8 cellular contexts compared by ENCODE assay signal in genomic region chr10:44864042-44864436, GRCh38. TPM values are rescaled to one million over a fixed set of nuclear protein-coding genes. Genes with fewer than 3 reads are reported as not detected.
A peak's percentile ranks its signal among the peaks of the same experiment; 100 is the strongest.
DNase-seq lines count a peak whose midpoint lies in the region; ATAC-seq and TF ChIP-seq lines count a peak whose summit lies in the region.

No MANE protein-coding gene starts in this region.

- WGBS in mammary epithelial cell (ENCODE audit: low coverage, missing lambda C conversion rate) = 6% methylated on average over 17 of the region's 17 CpGs
- WGBS in mesenchymal stem cell = 46% methylated on average over 17 of the region's 17 CpGs

- POLR2A ChIA-PET in CD4-positive, alpha-beta T cell (lab: Charles Lee) = no interaction called here

- dilution Hi-C loops in mammary epithelial cell (cut with HindIII; ENCODE audit: low sequenced_read_pairs) = loop anchor here (25.0 kb wide), 1 partner anchor 1177 kb away; no protein-coding TSS in a partner anchor

- H4K91ac ChIP-seq in mesenchymal stem cell (ENCODE audit: low read length) = peak overlapping the region; percentile 89

- H4K20me1 ChIP-seq in KMS-11 (ENCODE audit: insufficient read depth) (no peaks in the 10 kb centered on the region), mammary epithelial cell (ENCODE audit: insufficient read depth, low read length) (no peaks in the 10 kb centered on the region)

- H3K4me3 Mint-ChIP-seq in CD4-positive, alpha-beta T cell = peak overlapping the region; percentile 87

- no peaks in the 10 kb centered on the region for H3K9me3 ChIP-seq in CD4-positive, alpha-beta T cell (ENCODE audit: control insufficient read depth, low read length)
- peaks cover 2% of the 10 kb centered on the region for H3K9me3 ChIP-seq in mammary epithelial cell (replicated peaks; ENCODE audit: insufficient read depth, low read length)
- H3K9me3 ChIP-seq in mesenchymal stem cell (ENCODE audit: control insufficient read depth, low read length) = no peaks in the 10 kb centered on the region
- H3K9me3 ChIP-seq in upper lobe of right lung = no peaks in the 10 kb centered on the region

- H3K4me1 ChIP-seq in KMS-11 (ENCODE audit: low read depth, poor library complexity, severe bottlenecking) = peaks cover 19% of the 10 kb centered on the region
- H3K4me1 ChIP-seq in mammary epithelial cell (ENCODE audit: insufficient read depth, low read length) = peaks cover 15% of the 10 kb centered on the region
- H3K4me1 ChIP-seq in mesenchymal stem cell (ENCODE audit: control insufficient read depth, insufficient read depth, low read depth, low read length) = peaks cover 19% of the 10 kb centered on the region
- H3K4me1 ChIP-seq in upper lobe of right lung = peaks cover 7% of the 10 kb centered on the region

- H3K4me3 ChIP-seq in KMS-11 (IDR thresholded peaks at IDR 0.05; ENCODE audit: insufficient read depth, low read depth, low read length) (no peak overlapping the region), mammary epithelial cell (replicated peaks in 1 of 3; ENCODE audit: insufficient read depth in 1 of 3, low read depth in 2 of 3, low read length in 3 of 3) (peak overlapping the region; percentile 24 to 62 (median 58)), mesenchymal stem cell (ENCODE audit: insufficient read depth in 1 of 2, low read depth in 1 of 2, low read length in 2 of 2) (peak overlapping the region in 1 of 2 experiments; percentile 79), upper lobe of right lung (peak overlapping the region; percentile 51)

- H3K4me2 ChIP-seq in KMS-11 = peak overlapping the region; percentile 68
- H3K4me2 ChIP-seq in mammary epithelial cell (ENCODE audit: insufficient read depth, low read depth, low read length) = peak overlapping the region; percentile 90
- H3K4me2 ChIP-seq in mesenchymal stem cell (ENCODE audit: low read length, poor library complexity, severe bottlenecking) = peak overlapping the region; percentile 82

- no peak overlapping the region for H2BK15ac ChIP-seq in mesenchymal stem cell (ENCODE audit: low read depth, poor library complexity, severe bottlenecking)

- intact Hi-C loops in CD4-positive, alpha-beta T cell (cut with DNase I, micrococcal nuclease) = loop anchor here (1.0 to 5.0 kb wide), 4 partner anchors 108 to 1193 kb away; no protein-coding TSS in a partner anchor
- intact Hi-C loops in mammary epithelial cell (cut with micrococcal nuclease) (loop anchor here (2.0 kb wide), 2 partner anchors 477 to 1175 kb away; no protein-coding TSS in a partner anchor), upper lobe of right lung (cut with DNase I) (no loop called here)

- H3K27me3 ChIP-seq in CD4-positive, alpha-beta T cell (ENCODE audit: control insufficient read depth, insufficient read depth, low read length) = peaks cover 26% of the 10 kb centered on the region
- no peaks in the 10 kb centered on the region for H3K27me3 ChIP-seq in KMS-11 (ENCODE audit: insufficient read depth, low read depth)
- H3K27me3 ChIP-seq in mammary epithelial cell (ENCODE audit: insufficient read depth, low read length) = no peaks in the 10 kb centered on the region
- peaks cover 0 to 6% of the 10 kb centered on the region in 2 experiments for H3K27me3 ChIP-seq in mesenchymal stem cell (ENCODE audit: control insufficient read depth in 1 of 2, insufficient read depth in 1 of 2, low read length in 2 of 2)
- H3K27me3 ChIP-seq in upper lobe of right lung = no peaks in the 10 kb centered on the region

- no peaks in the 10 kb centered on the region for H3K36me3 ChIP-seq in KMS-11 (ENCODE audit: insufficient read depth)
- H3K36me3 ChIP-seq in mammary epithelial cell (ENCODE audit: insufficient read depth, low read length) = no peaks in the 10 kb centered on the region
- H3K36me3 ChIP-seq in mesenchymal stem cell (ENCODE audit: control insufficient read depth in 1 of 2, insufficient read depth in 2 of 2, low read depth in 1 of 2, low read length in 2 of 2) = no peaks in the 10 kb centered on the region
- no peaks in the 10 kb centered on the region for H3K36me3 ChIP-seq in upper lobe of right lung

- peak overlapping the region; percentile 20 to 47 for H2BK12ac ChIP-seq in mesenchymal stem cell (ENCODE audit: low read length in 2 of 2)

- no peak for TF ChIP-seq CTCF in CD4-positive, alpha-beta T cell (IDR thresholded peaks at IDR 0.05)
- TF ChIP-seq CTCF in KMS-11 (conservative IDR thresholded peaks at IDR 0.05; ENCODE audit: low read depth, low read length) = no peak
- no peak for TF ChIP-seq CTCF in mammary epithelial cell (conservative IDR thresholded peaks at IDR 0.05 in 1 of 2, IDR thresholded peaks at IDR 0.05 in 1 of 2; ENCODE audit: extremely low read depth in 1 of 2, insufficient read depth in 1 of 2, low read depth in 1 of 2, low read length in 2 of 2)
- no peak for TF ChIP-seq CTCF in upper lobe of right lung (IDR thresholded peaks at IDR 0.05)

- peak overlapping the region; percentile 70 for H3K9ac ChIP-seq in KMS-11
- H3K9ac ChIP-seq in mammary epithelial cell (ENCODE audit: insufficient read depth, low read length) = no peak overlapping the region
- peak overlapping the region; percentile 92 for H3K9ac ChIP-seq in mesenchymal stem cell (ENCODE audit: low read length)

- in situ Hi-C loops in mammary epithelial cell (cut with MboI; ENCODE audit: low sequenced_read_pairs in 2 of 2) = loop anchor here (10.0 kb wide), 1 partner anchor 1189 kb away; no protein-coding TSS in a partner anchor

- no peak overlapping the region for H2BK120ac ChIP-seq in mesenchymal stem cell (ENCODE audit: low read depth, low read length)

- no peaks in the 10 kb centered on the region for H3K79me2 ChIP-seq in KMS-11 (ENCODE audit: insufficient read depth, low read depth)
- H3K79me2 ChIP-seq in mammary epithelial cell (ENCODE audit: insufficient read depth, low read length) = no peaks in the 10 kb centered on the region

- H3K27ac ChIP-seq in CD4-positive, alpha-beta T cell (ENCODE audit: low read depth, low read length) = no peak overlapping the region
- peak overlapping the region; percentile 88 for H3K27ac ChIP-seq in KMS-11
- no peak overlapping the region for H3K27ac ChIP-seq in mammary epithelial cell (ENCODE audit: insufficient read depth, low read depth, low read length)
- no peak overlapping the region for H3K27ac ChIP-seq in mesenchymal stem cell (ENCODE audit: low read length, poor library complexity, severe bottlenecking)
- no peak overlapping the region for H3K27ac ChIP-seq in upper lobe of right lung

- H3K18ac ChIP-seq in mesenchymal stem cell (ENCODE audit: low read depth in 1 of 2, low read length in 2 of 2) = peak overlapping the region; percentile 88 to 94

- peaks cover 63% of the 10 kb centered on the region for H3K27me3 Mint-ChIP-seq in CD4-positive, alpha-beta T cell

- H3K4ac ChIP-seq in mesenchymal stem cell (ENCODE audit: low read depth in 1 of 2, low read length in 2 of 2) = peak overlapping the region; percentile 80 to 89

- no peak overlapping the region for H3K23ac ChIP-seq in mesenchymal stem cell (ENCODE audit: low read length in 2 of 2)

- H4K8ac ChIP-seq in mesenchymal stem cell (ENCODE audit: low read length) = peak overlapping the region; percentile 67

- H2BK5ac ChIP-seq in mesenchymal stem cell (ENCODE audit: low read depth, low read length, poor library complexity, severe bottlenecking) = no peak overlapping the region

- H3K14ac ChIP-seq in mesenchymal stem cell (ENCODE audit: low read length in 2 of 2) = peak overlapping the region in 1 of 2 experiments; percentile 5

- no peaks in the 10 kb centered on the region for H3K36me3 Mint-ChIP-seq in CD4-positive, alpha-beta T cell (ENCODE audit: low read depth)

- CTCF ChIA-PET in CD4-positive, alpha-beta T cell (lab: Charles Lee) = no interaction called here
- CTCF ChIA-PET in mammary epithelial cell (lab: Charles Lee; ENCODE audit: low non-redundant PET) = no interaction called here

- BruUV-seq in mammary epithelial cell (replicated peaks; lab: Mats Ljungman, UMichigan) = no TSS peak

- ATAC-seq in CD4-positive, alpha-beta T cell (ENCODE audit: poor library complexity) = peak; percentile 14
- ATAC-seq in upper lobe of right lung (peak; percentile 66), HG03196 (IDR thresholded peaks at IDR 0.05; ENCODE audit: unreplicated experiment) (no peak), HG02571 (IDR thresholded peaks at IDR 0.05; ENCODE audit: unreplicated experiment) (no peak)

- H2AFZ ChIP-seq in KMS-11 (ENCODE audit: low read depth) (peak overlapping the region; percentile 94), mammary epithelial cell (ENCODE audit: low read depth, low read length) (peak overlapping the region; percentile 97), mesenchymal stem cell (ENCODE audit: low read depth, low read length) (no peak overlapping the region)

- no peaks in the 10 kb centered on the region for H3K9me3 Mint-ChIP-seq in CD4-positive, alpha-beta T cell

- peak overlapping the region; percentile 33 for H2AK5ac ChIP-seq in mesenchymal stem cell (ENCODE audit: low read length, severe bottlenecking)

- H3K79me1 ChIP-seq in mesenchymal stem cell (replicated peaks; ENCODE audit: low read length, poor library complexity, severe bottlenecking) = no peaks in the 10 kb centered on the region

- H3K27ac Mint-ChIP-seq in CD4-positive, alpha-beta T cell = peak overlapping the region; percentile 5

- peaks cover 21% of the 10 kb centered on the region for H3K4me1 Mint-ChIP-seq in CD4-positive, alpha-beta T cell (ENCODE audit: low read depth)

- peak in 1 of 10 experiments; percentile 17 for DNase-seq in CD4-positive, alpha-beta T cell
- DNase-seq in mammary epithelial cell (peak; percentile 23), mesenchymal stem cell (peak; percentile 26), upper lobe of right lung (peak; percentile 81), COR-L47 (lab: John Stamatoyannopoulos, UW) (no peak)

RNA-seq across cellular contexts. Expression of gene TMEM72, which starts 47.1 kb away (rescaled TPM):
- total RNA-seq in CD4-positive, alpha-beta T cell = not detected
- total RNA-seq in mammary epithelial cell (not detected), upper lobe of right lung (not detected)
- polyA plus RNA-seq in mammary epithelial cell = not detected
- polyA minus RNA-seq in mammary epithelial cell = not detected
- polyA plus RNA-seq in mesenchymal stem cell (2013, experiment 1 of 2) = 0.23 TPM
- 0.11 TPM for polyA plus RNA-seq in mesenchymal stem cell (2013, experiment 2 of 2)

Comparison
In these comparisons a context has a peak if more than half of its experiments do, and no peak if none do; other contexts are left out.
1. ATAC-seq: peak in CD4-positive, alpha-beta T cell (single experiment) and upper lobe of right lung (single experiment); none in HG03196 (single experiment) and HG02571 (single experiment).
2. Peak in every context shown above with its lines, with median percentiles within 50 percentile points of each other: H3K4me2 ChIP-seq.